ENCODE assay signal across 8 cellular contexts in the genomic region with DNA sequence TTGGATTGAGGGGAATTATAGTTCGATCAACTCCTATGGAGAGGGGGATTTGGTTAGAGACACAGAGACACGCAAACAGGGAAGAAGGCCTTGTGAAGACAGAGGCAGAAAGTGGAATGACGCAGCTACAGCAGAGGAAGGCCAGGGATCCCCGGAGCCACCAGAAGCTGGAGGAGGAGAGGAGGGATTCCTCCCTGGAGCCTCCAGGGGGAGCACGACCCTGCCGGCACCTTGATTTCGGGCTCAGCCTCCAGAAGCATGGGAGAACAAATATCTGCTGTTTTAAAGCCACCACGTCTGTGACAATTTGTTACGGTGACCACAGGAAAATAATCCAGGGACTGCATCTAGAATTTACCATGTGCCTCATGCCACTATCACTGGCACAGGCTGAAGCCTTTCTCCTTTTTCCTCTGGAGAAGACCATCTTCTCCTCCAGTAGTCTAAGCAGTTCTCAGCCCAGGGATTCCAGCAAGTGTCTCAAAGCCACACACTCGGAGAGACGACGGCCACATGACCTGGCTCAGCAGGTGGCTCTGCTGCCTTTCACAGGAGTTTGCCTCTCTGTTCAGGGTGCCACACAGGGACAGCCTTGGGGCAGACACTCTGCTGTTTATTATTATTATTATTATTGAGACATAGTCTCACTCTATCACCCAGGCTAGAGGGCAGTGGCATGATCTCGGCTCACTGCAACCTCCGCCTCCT. TPM values are rescaled to one million over a fixed set of nuclear protein-coding genes. Genes with fewer than 3 reads are reported as not detected.
DNase-seq lines count a peak whose midpoint lies in the region; ATAC-seq and TF ChIP-seq lines count a peak whose summit lies in the region.

No MANE protein-coding gene starts in this region.

- H3K36me3 ChIP-seq in heart right ventricle: no peaks in the 10 kb centered on the region

- no peaks in the 10 kb centered on the region for H3K27me3 Mint-ChIP-seq in activated naive CD4-positive, alpha-beta T cell treated with anti-CD3 and anti-CD28 coated beads, Interleukin-2, amount 50 U/mL, for 24 hours

- H3K4me3 Mint-ChIP-seq in activated naive CD4-positive, alpha-beta T cell treated with anti-CD3 and anti-CD28 coated beads, Interleukin-2, amount 50 U/mL, for 24 hours: no peak overlapping the region

- no peaks in the 10 kb centered on the region for H3K36me3 Mint-ChIP-seq in activated naive CD4-positive, alpha-beta T cell treated with anti-CD3 and anti-CD28 coated beads, Interleukin-2, amount 50 U/mL, for 24 hours

- 22% methylated on average over 14 of the region's 14 CpGs for WGBS in heart right ventricle, 2 donors

- peak; percentile 67 for DNase-seq in activated effector memory CD4-positive, alpha-beta T cell treated with anti-CD3 and anti-CD28 coated beads, Interleukin-2, amount 50 U/mL, for 16 hours
- DNase-seq in activated effector memory CD4-positive, alpha-beta T cell treated with Interleukin-2 at 50 U/mL for 16 hours: no peak
- DNase-seq in NCI-H1930 (lab: John Stamatoyannopoulos, UW) (peak; percentile 40 to 58), heart right ventricle (peak; percentile 15 to 38), sciatic nerve (ENCODE audit: low spot score) (no peak)

- TF ChIP-seq CTCF in heart right ventricle (IDR thresholded peaks at IDR 0.05): peak; percentile 56 to 83 (median 73)

- H3K4me3 ChIP-seq in heart right ventricle: no peak overlapping the region

- H3K9me3 ChIP-seq in heart right ventricle: no peaks in the 10 kb centered on the region

- no peak overlapping the region for H3K27ac ChIP-seq in heart right ventricle

- peak overlapping the region; percentile 70 for H3K27ac Mint-ChIP-seq in activated naive CD4-positive, alpha-beta T cell treated with anti-CD3 and anti-CD28 coated beads, Interleukin-2, amount 50 U/mL, for 24 hours

- intact Hi-C loops in heart right ventricle (cut with DNase I) (loop anchor here in 4 of 10 donors (2.0 to 5.0 kb wide), 2 partner anchors 100 to 101 kb away; no protein-coding TSS in a partner anchor), sciatic nerve (cut with DNase I) (no loop called here)

- H3K27me3 ChIP-seq in heart right ventricle: peaks cover 0 to 5% (median 0%) of the 10 kb centered on the region in 7 donors

- peaks cover 5% of the 10 kb centered on the region for H3K4me1 Mint-ChIP-seq in activated naive CD4-positive, alpha-beta T cell treated with anti-CD3 and anti-CD28 coated beads, Interleukin-2, amount 50 U/mL, for 24 hours

- peak in 5 of 8 donors; percentile 53 to 80 (median 62) for ATAC-seq in heart right ventricle
- peak; percentile 67 for ATAC-seq in sciatic nerve
- ATAC-seq in GM21786 (IDR thresholded peaks at IDR 0.05; ENCODE audit: unreplicated experiment): no peak
- no peak for ATAC-seq in HG03135 (IDR thresholded peaks at IDR 0.05; ENCODE audit: unreplicated experiment)

- no peaks in the 10 kb centered on the region for H3K9me3 Mint-ChIP-seq in activated naive CD4-positive, alpha-beta T cell treated with anti-CD3 and anti-CD28 coated beads, Interleukin-2, amount 50 U/mL, for 24 hours

- peaks cover 0 to 4% (median 0%) of the 10 kb centered on the region in 9 donors for H3K4me1 ChIP-seq in heart right ventricle

RNA-seq across cellular contexts. Expression of a gene that starts 39.9 kb away (rescaled TPM):
- 1 to 10 TPM; 1.4 to 4.0 (median 2.7) TPM for total RNA-seq in heart right ventricle
- 1 to 10 TPM; 1.8 to 2.1 TPM for polyA plus RNA-seq in heart right ventricle
- 4.1 TPM for total RNA-seq in sciatic nerve

RNA-seq across cellular contexts. Expression of a gene that starts 56.8 kb away (rescaled TPM):
- total RNA-seq in heart right ventricle (10 to 100 TPM; 30.3 to 83.3 (median 40.0) TPM), sciatic nerve (30.9 TPM)
- polyA plus RNA-seq in heart right ventricle: 10 to 100 TPM; 26.7 to 34.8 TPM

Comparison
In these comparisons a context has a peak if more than half of its experiments do, and no peak if none do; other contexts are left out.
1. DNase-seq: peak in activated effector memory CD4-positive, alpha-beta T cell treated with anti-CD3 and anti-CD28 coated beads, Interleukin-2, amount 50 U/mL, for 16 hours (single experiment), NCI-H1930 (2 of 2) and heart right ventricle (2 of 2); none in activated effector memory CD4-positive, alpha-beta T cell treated with Interleukin-2 at 50 U/mL for 16 hours (single experiment) and sciatic nerve (single experiment).
2. ATAC-seq: peak in heart right ventricle (5 of 8) and sciatic nerve (single experiment); none in GM21786 (single experiment) and HG03135 (single experiment).